ENCODE assay signal across 20 cellular contexts in genomic region chr9:91308144-91308543, GRCh38. TPM values are rescaled to one million over a fixed set of nuclear protein-coding genes. Genes with fewer than 3 reads are reported as not detected.
DNase-seq lines count a peak whose midpoint lies in the region; ATAC-seq and TF ChIP-seq lines count a peak whose summit lies in the region.
"Had no signal": no experiment of that assay in that cellular context is flagged by ENCODE, and none has a peak within 500 bp of the region (broad histone marks: within the 10 kb centered on the region; RNA-seq: fewer than 3 reads in every experiment).

No MANE protein-coding gene starts in this region.

- H3K4me3 ChIP-seq in GM23338 (no peak overlapping the region), right atrium auricular region (no peak overlapping the region)
- H3K4me3 ChIP-seq: GM23248, HAP-1, Peyer's patch, SJCRH30 had no signal

- H3K9me3 Mint-ChIP-seq in activated naive CD4-positive, alpha-beta T cell treated with anti-CD3 and anti-CD28 coated beads, Interleukin-2, amount 50 U/mL, for 72 hours = no peaks in the 10 kb centered on the region
- H3K9me3 Mint-ChIP-seq in activated naive CD4-positive, alpha-beta T cell treated with anti-CD3 and anti-CD28 coated beads for 36 hours = no peaks in the 10 kb centered on the region
- H3K9me3 Mint-ChIP-seq in GM23338 = no peaks in the 10 kb centered on the region
- 0 out of 2 replicates have a peak, but pooled peaks cover 4% of the 10 kb centered on the region for H3K9me3 Mint-ChIP-seq in WTC11
- no peaks in the 10 kb centered on the region for H3K9me3 Mint-ChIP-seq in stimulated activated effector memory CD8-positive, alpha-beta T cell treated with anti-CD3 and anti-CD28 coated beads, Interleukin-12 subunit alpha, Interleukin-12 subunit beta, amount 100 ng/mL, for 72 hours
- H3K9me3 Mint-ChIP-seq: IgD-negative memory B cell had no signal

- no peaks in the 10 kb centered on the region for H3K4me1 ChIP-seq in GM23338 (ENCODE audit: insufficient read depth)
- H3K4me1 ChIP-seq in right atrium auricular region = peaks cover 0 to 5% of the 10 kb centered on the region in 2 donors
- H3K4me1 ChIP-seq: HAP-1, SJCRH30 had no signal

- no peaks in the 10 kb centered on the region for H3K27me3 ChIP-seq in GM23338 (ENCODE audit: insufficient read depth)
- H3K27me3 ChIP-seq in right atrium auricular region = no peaks in the 10 kb centered on the region
- H3K27me3 ChIP-seq: BE2C, Peyer's patch, SJCRH30 had no signal

- no peak overlapping the region for H3K27ac Mint-ChIP-seq in activated naive CD4-positive, alpha-beta T cell treated with anti-CD3 and anti-CD28 coated beads, Interleukin-2, amount 50 U/mL, for 72 hours
- H3K27ac Mint-ChIP-seq in activated naive CD4-positive, alpha-beta T cell treated with anti-CD3 and anti-CD28 coated beads for 36 hours = no peak overlapping the region
- H3K27ac Mint-ChIP-seq in GM23338 (0 out of 2 replicates have a peak overlapping the region, but pooled peaks have one; percentile 49), WTC11 (0 out of 2 replicates have a peak overlapping the region, but pooled peaks have one; percentile 20)
- H3K27ac Mint-ChIP-seq in stimulated activated effector memory CD8-positive, alpha-beta T cell treated with anti-CD3 and anti-CD28 coated beads, Interleukin-12 subunit alpha, Interleukin-12 subunit beta, amount 100 ng/mL, for 72 hours = no peak overlapping the region
- H3K27ac Mint-ChIP-seq: IgD-negative memory B cell had no signal

- H3K79me2 ChIP-seq in GM23338 (replicated peaks; ENCODE audit: insufficient read depth) = peaks cover 48% of the 10 kb centered on the region

- H3K4me3 Mint-ChIP-seq in activated naive CD4-positive, alpha-beta T cell treated with anti-CD3 and anti-CD28 coated beads for 36 hours = no peak overlapping the region
- H3K4me3 Mint-ChIP-seq in GM23338 (no peak overlapping the region), WTC11 (no peak overlapping the region)
- H3K4me3 Mint-ChIP-seq in stimulated activated effector memory CD8-positive, alpha-beta T cell treated with anti-CD3 and anti-CD28 coated beads, Interleukin-12 subunit alpha, Interleukin-12 subunit beta, amount 100 ng/mL, for 72 hours = no peak overlapping the region
- H3K4me3 Mint-ChIP-seq: IgD-negative memory B cell had no signal

- POLR2A ChIA-PET in WTC11 (lab: Charles Lee) = no interaction called here

- H3K4me1 Mint-ChIP-seq in activated naive CD4-positive, alpha-beta T cell treated with anti-CD3 and anti-CD28 coated beads for 36 hours (ENCODE audit: low read depth) = peaks cover 4% of the 10 kb centered on the region
- peaks cover 5% of the 10 kb centered on the region for H3K4me1 Mint-ChIP-seq in GM23338
- peaks cover 7% of the 10 kb centered on the region for H3K4me1 Mint-ChIP-seq in WTC11
- H3K4me1 Mint-ChIP-seq in stimulated activated effector memory CD8-positive, alpha-beta T cell treated with anti-CD3 and anti-CD28 coated beads, Interleukin-12 subunit alpha, Interleukin-12 subunit beta, amount 100 ng/mL, for 72 hours = peaks cover 29% of the 10 kb centered on the region

- TF ChIP-seq CTCF in GM23338 (conservative IDR thresholded peaks at IDR 0.05; ENCODE audit: low read depth in 2 of 2) (no peak), WTC11 (IDR thresholded peaks at IDR 0.05) (no peak), right atrium auricular region (IDR thresholded peaks at IDR 0.05) (no peak)

- H3K27me3 Mint-ChIP-seq in activated naive CD4-positive, alpha-beta T cell treated with anti-CD3 and anti-CD28 coated beads for 36 hours (ENCODE audit: low read depth) = no peaks in the 10 kb centered on the region
- H3K27me3 Mint-ChIP-seq in GM23338 (ENCODE audit: insufficient read depth, low read depth, poor library complexity) = peaks cover 2% of the 10 kb centered on the region
- no peaks in the 10 kb centered on the region for H3K27me3 Mint-ChIP-seq in WTC11 (ENCODE audit: low read depth)
- H3K27me3 Mint-ChIP-seq: IgD-negative memory B cell had no signal

- no peaks in the 10 kb centered on the region for H3K9me2 ChIP-seq in GM23338 (ENCODE audit: insufficient read depth)

- DNase-seq in activated naive CD4-positive, alpha-beta T cell treated with anti-CD3 and anti-CD28 coated beads, Interleukin-2, amount 50 U/mL, for 72 hours (ENCODE audit: low spot score in 2 of 2) = no peak
- no peak for DNase-seq in activated naive CD4-positive, alpha-beta T cell treated with anti-CD3 and anti-CD28 coated beads for 36 hours
- no peak for DNase-seq in GM23338 (ENCODE audit: low spot score)
- DNase-seq in WTC11 (ENCODE audit: low spot score) = no peak
- no peak for DNase-seq in stimulated activated effector memory CD8-positive, alpha-beta T cell treated with anti-CD3 and anti-CD28 coated beads, Interleukin-12 subunit alpha, Interleukin-12 subunit beta, amount 100 ng/mL, for 72 hours (ENCODE audit: low spot score in 2 of 2)
- no peak for DNase-seq in NCI-H1436 (lab: John Stamatoyannopoulos, UW)
- no peak for DNase-seq in right atrium auricular region (ENCODE audit: low spot score)
- DNase-seq: BE2C, GM23248, NCI-H1105 treated with DMSO at 0.1 percent for 48 hours, NCI-H1694, NCI-H2081, NCI-H2171, NCI-H345, NCI-H524, NCI-H82, Peyer's patch, SJCRH30 had no signal

- peaks cover 17 to 44% of the 10 kb centered on the region in 2 donors for H3K36me3 Mint-ChIP-seq in activated naive CD4-positive, alpha-beta T cell treated with anti-CD3 and anti-CD28 coated beads, Interleukin-2, amount 50 U/mL, for 72 hours
- peaks cover 17% of the 10 kb centered on the region for H3K36me3 Mint-ChIP-seq in activated naive CD4-positive, alpha-beta T cell treated with anti-CD3 and anti-CD28 coated beads for 36 hours (ENCODE audit: low read depth)
- peaks cover 11% of the 10 kb centered on the region; the same call in 1 of the 3 replicates for H3K36me3 Mint-ChIP-seq in GM23338 (ENCODE audit: low read depth)
- peaks cover 11% of the 10 kb centered on the region for H3K36me3 Mint-ChIP-seq in WTC11
- H3K36me3 Mint-ChIP-seq in stimulated activated effector memory CD8-positive, alpha-beta T cell treated with anti-CD3 and anti-CD28 coated beads, Interleukin-12 subunit alpha, Interleukin-12 subunit beta, amount 100 ng/mL, for 72 hours = peaks cover 82% of the 10 kb centered on the region

- peaks cover 9% of the 10 kb centered on the region; the same call in 1 of the 2 replicates for H4K20me1 ChIP-seq in GM23338 (replicated peaks; ENCODE audit: insufficient read depth)

- H3K4me2 ChIP-seq in GM23338 = no peak overlapping the region

- CTCF ChIA-PET in activated naive CD4-positive, alpha-beta T cell treated with anti-CD3 and anti-CD28 coated beads for 36 hours (lab: Charles Lee) = no interaction called here
- CTCF ChIA-PET in WTC11 (lab: Charles Lee) = no interaction called here

- no peaks in the 10 kb centered on the region for H3K9me3 ChIP-seq in right atrium auricular region
- H3K9me3 ChIP-seq: BE2C, HAP-1, Peyer's patch, SJCRH30 had no signal

- H3F3A ChIP-seq in GM23338 (replicated peaks; ENCODE audit: low read depth) = no peaks in the 10 kb centered on the region

- ATAC-seq in activated naive CD4-positive, alpha-beta T cell treated with anti-CD3 and anti-CD28 coated beads, Interleukin-2, amount 50 U/mL, for 72 hours = peak; percentile 31 to 92
- ATAC-seq in GM23338 (no peak), WTC11 (no peak)
- peak; percentile 72 for ATAC-seq in stimulated activated effector memory CD8-positive, alpha-beta T cell treated with anti-CD3 and anti-CD28 coated beads, Interleukin-12 subunit alpha, Interleukin-12 subunit beta, amount 100 ng/mL, for 72 hours

- no peaks in the 10 kb centered on the region for H3K36me3 ChIP-seq in GM23338 (ENCODE audit: insufficient read depth)
- H3K36me3 ChIP-seq in right atrium auricular region = no peaks in the 10 kb centered on the region
- H3K36me3 ChIP-seq: BE2C, HAP-1, Peyer's patch, SJCRH30 had no signal

- intact Hi-C loops in activated naive CD4-positive, alpha-beta T cell treated with anti-CD3 and anti-CD28 coated beads for 36 hours (cut with micrococcal nuclease) = no loop called here

- no peak overlapping the region for H2AFZ ChIP-seq in GM23338
- H2AFZ ChIP-seq: GM23248 had no signal

- H3K27ac ChIP-seq in GM23338 (ENCODE audit: low read depth) (no peak overlapping the region), right atrium auricular region (no peak overlapping the region)
- H3K27ac ChIP-seq: GM23248, Peyer's patch, SJCRH30 had no signal

TF ChIP-seq in GM23338, 12 proteins besides CTCF, POLR2A, EP300 and RAD21:
- TF ChIP-seq STAT1 (IDR thresholded peaks at IDR 0.05; ENCODE audit: unreplicated experiment) (no peak), EZH2 (IDR thresholded peaks at IDR 0.05; ENCODE audit: low read depth, unreplicated experiment) (no peak), ZNF114 (CRISPR knock-in tag; IDR thresholded peaks at IDR 0.05) (no peak), ETS1 (IDR thresholded peaks at IDR 0.05) (no peak)
TF ChIP-seq in GM23338: peak in this region for 0.

TF ChIP-seq in WTC11, 78 proteins besides CTCF, POLR2A, EP300 and RAD21 (continues in another document):
- TF ChIP-seq NR2C2 (CRISPR knock-in tag; IDR thresholded peaks at IDR 0.05) (no peak), RELA (CRISPR knock-in tag; IDR thresholded peaks at IDR 0.05; ENCODE audit: borderline replicate concordance) (no peak)

RNA-seq across cellular contexts. Expression of gene AUH, which starts 53.6 kb away (rescaled TPM):
- 10 to 100 TPM; 24.1 to 39.7 TPM for total RNA-seq in activated naive CD4-positive, alpha-beta T cell treated with anti-CD3 and anti-CD28 coated beads, Interleukin-2, amount 50 U/mL, for 72 hours
- 10 to 100 TPM; 13.4 to 14.4 TPM for total RNA-seq in activated naive CD4-positive, alpha-beta T cell treated with anti-CD3 and anti-CD28 coated beads for 36 hours
- total RNA-seq in GM23338 (2014; rRNA removed; shearing (Covaris generic)) = 28.8 and 38.6 TPM in 2 replicates
- polyA plus RNA-seq in GM23338 (2016; fragmentation: Nextera tagmentation; extraction: Ambion mirVana) = 34.2 and 44.5 TPM in 2 replicates
- total RNA-seq in WTC11 (2021) (30.4 to 32.3 TPM (median 32.0 TPM) in 3 replicates), right atrium auricular region (10 to 100 TPM; 16.3 to 50.4 TPM)

Comparison
In these comparisons a context has a peak if more than half of its experiments do, and no peak if none do; other contexts are left out.
1. ATAC-seq: peak in activated naive CD4-positive, alpha-beta T cell treated with anti-CD3 and anti-CD28 coated beads, Interleukin-2, amount 50 U/mL, for 72 hours (2 of 2) and stimulated activated effector memory CD8-positive, alpha-beta T cell treated with anti-CD3 and anti-CD28 coated beads, Interleukin-12 subunit alpha, Interleukin-12 subunit beta, amount 100 ng/mL, for 72 hours (single experiment); none in GM23338 (single experiment) and WTC11 (single experiment).
2. H3K27ac Mint-ChIP-seq: peak in GM23338 (single experiment) and WTC11 (single experiment); none in activated naive CD4-positive, alpha-beta T cell treated with anti-CD3 and anti-CD28 coated beads, Interleukin-2, amount 50 U/mL, for 72 hours (0 of 2), activated naive CD4-positive, alpha-beta T cell treated with anti-CD3 and anti-CD28 coated beads for 36 hours (single experiment) and stimulated activated effector memory CD8-positive, alpha-beta T cell treated with anti-CD3 and anti-CD28 coated beads, Interleukin-12 subunit alpha, Interleukin-12 subunit beta, amount 100 ng/mL, for 72 hours (single experiment).